Comparison of ENCODE assay signal across 12 cellular contexts in genomic region chr15:48671381-48672022, GRCh38. TPM values are rescaled to one million over a fixed set of nuclear protein-coding genes. Genes with fewer than 3 reads are reported as not detected.
DNase-seq lines count a peak whose midpoint lies in the region; ATAC-seq, FAIRE-seq and TF ChIP-seq lines count a peak whose summit lies in the region.
"Had no signal": no experiment of that assay in that cellular context is flagged by ENCODE, and none has a peak within 500 bp of the region (broad histone marks: within the 10 kb centered on the region; RNA-seq: fewer than 3 reads in every experiment).

No MANE protein-coding gene starts in this region.

- H3K27ac Mint-ChIP-seq in activated T-cell treated with anti-CD3 and anti-CD28 coated beads, Interleukin-2, amount 50 U/mL, for 72 hours = no peak overlapping the region
- H3K27ac Mint-ChIP-seq: activated naive CD4-positive, alpha-beta T cell treated with anti-CD3 and anti-CD28 coated beads, Interleukin-2, amount 50 U/mL, for 24 hours had no signal

- no peak overlapping the region for H3K4me3 Mint-ChIP-seq in activated T-cell treated with anti-CD3 and anti-CD28 coated beads, Interleukin-2, amount 50 U/mL, for 72 hours
- H3K4me3 Mint-ChIP-seq: activated naive CD4-positive, alpha-beta T cell treated with anti-CD3 and anti-CD28 coated beads, Interleukin-2, amount 50 U/mL, for 24 hours had no signal

- POLR2A ChIA-PET in HepG2 (lab: Yijun Ruan, JAX) = no interaction called here

- H3K27me3 Mint-ChIP-seq in activated T-cell treated with anti-CD3 and anti-CD28 coated beads, Interleukin-2, amount 50 U/mL, for 72 hours (ENCODE audit: low read depth) = peaks cover 5% of the 10 kb centered on the region

- no peaks in the 10 kb centered on the region for H4K20me1 ChIP-seq in HepG2 (ENCODE audit: insufficient read depth, low read length)

- CTCF ChIA-PET in HepG2 (lab: Yijun Ruan, JAX; ENCODE audit: low intra/inter-chr PET ratio, low total read pairs) = no interaction called here

- no peak for TF ChIP-seq EP300 in HepG2 (IDR thresholded peaks at IDR 0.05; ENCODE audit: low read depth in 2 of 2, low read length in 2 of 2)
- TF ChIP-seq EP300 in HepG2 (CRISPR knock-in tag; IDR thresholded peaks at IDR 0.05; ENCODE audit: borderline replicate concordance) = no peak

- H3K27ac ChIP-seq in HepG2 (ENCODE audit: extremely low read length, insufficient read depth, low read length) (no peak overlapping the region), right lobe of liver (no peak overlapping the region), aorta (ENCODE audit: low read depth in 1 of 2, low read length in 2 of 2) (no peak overlapping the region)

- H3K9me3 ChIP-seq in HepG2 (ENCODE audit: low read length) = no peaks in the 10 kb centered on the region
- no peaks in the 10 kb centered on the region for H3K9me3 ChIP-seq in right lobe of liver
- no peaks in the 10 kb centered on the region for H3K9me3 ChIP-seq in mucosa of descending colon
- H3K9me3 ChIP-seq in aorta (ENCODE audit: control insufficient read depth, low read length) = peaks cover 1% of the 10 kb centered on the region

- H3K79me2 ChIP-seq in HepG2 (ENCODE audit: insufficient read depth, low read length) = no peaks in the 10 kb centered on the region

- H3K4me3 ChIP-seq in HepG2 (replicated peaks in 1 of 3; ENCODE audit: insufficient read depth in 1 of 3, low read depth in 2 of 3, low read length in 3 of 3) = no peak overlapping the region
- H3K4me3 ChIP-seq in right lobe of liver = no peak overlapping the region
- no peak overlapping the region for H3K4me3 ChIP-seq in mucosa of descending colon
- H3K4me3 ChIP-seq in aorta (ENCODE audit: low read length in 2 of 2) = no peak overlapping the region

- H3K4me1 Mint-ChIP-seq in activated T-cell treated with anti-CD3 and anti-CD28 coated beads, Interleukin-2, amount 50 U/mL, for 72 hours (ENCODE audit: low read depth) = no peaks in the 10 kb centered on the region
- H3K4me1 Mint-ChIP-seq: activated naive CD4-positive, alpha-beta T cell treated with anti-CD3 and anti-CD28 coated beads, Interleukin-2, amount 50 U/mL, for 24 hours had no signal

- WGBS in HepG2 (ENCODE audit: low lambda C conversion rate) = 66% methylated on average over 5 of the region's 5 CpGs
- 91% methylated on average over 5 of the region's 5 CpGs for WGBS in right lobe of liver (ENCODE audit: insufficient coverage, low coverage, low lambda C conversion rate, missing lambda C conversion rate)
- 27 to 35% methylated on average over 5 of the region's 5 CpGs for WGBS in aorta, 2 donors

- no peak overlapping the region for H3K4me2 ChIP-seq in HepG2 (ENCODE audit: low read depth, low read length)

- no peaks in the 10 kb centered on the region for H3K36me3 Mint-ChIP-seq in activated T-cell treated with anti-CD3 and anti-CD28 coated beads, Interleukin-2, amount 50 U/mL, for 72 hours (ENCODE audit: insufficient read depth in 2 of 2)
- H3K36me3 Mint-ChIP-seq: activated naive CD4-positive, alpha-beta T cell treated with anti-CD3 and anti-CD28 coated beads, Interleukin-2, amount 50 U/mL, for 24 hours had no signal

- no peak overlapping the region for H2AFZ ChIP-seq in HepG2 (ENCODE audit: low read length)

- ATAC-seq in HepG2 = peak; percentile 24; the same call in 2 of the 3 replicates
- no peak for ATAC-seq in right lobe of liver
- peak; percentile 72 for ATAC-seq in esophagus mucosa
- peak; percentile 22 for ATAC-seq in mucosa of descending colon
- peak; percentile 83 for ATAC-seq in aorta (ENCODE audit: low FRiP score)
- ATAC-seq in activated T-cell treated with anti-CD3 and anti-CD28 coated beads, Interleukin-2, amount 50 U/mL, for 72 hours (replicated peaks in 1 of 2) = no peak
- ATAC-seq: left colon had no signal

- no peaks in the 10 kb centered on the region for H3K9me3 Mint-ChIP-seq in activated T-cell treated with anti-CD3 and anti-CD28 coated beads, Interleukin-2, amount 50 U/mL, for 72 hours
- H3K9me3 Mint-ChIP-seq: activated naive CD4-positive, alpha-beta T cell treated with anti-CD3 and anti-CD28 coated beads, Interleukin-2, amount 50 U/mL, for 24 hours had no signal

- TF ChIP-seq RAD21 in HepG2 (CRISPR knock-in tag; IDR thresholded peaks at IDR 0.05) = no peak

- no peak for TF ChIP-seq CTCF in HepG2 (CRISPR knock-in tag; IDR thresholded peaks at IDR 0.05)
- no peak for TF ChIP-seq CTCF in right lobe of liver (IDR thresholded peaks at IDR 0.05)
- TF ChIP-seq CTCF in mucosa of descending colon (IDR thresholded peaks at IDR 0.05) = no peak

- DNase-seq in HepG2 (ENCODE audit: low spot score) (no peak), right lobe of liver (no peak), mucosa of descending colon (no peak), aorta (peak; percentile 76 to 77), DMS114 treated with DMSO at 0.1 percent for 48 hours (lab: John Stamatoyannopoulos, UW; ENCODE audit: unreplicated experiment) (no peak)
- no peak for DNase-seq in activated effector memory CD4-positive, alpha-beta T cell treated with anti-CD3 and anti-CD28 coated beads, Interleukin-2, amount 50 U/mL, for 16 hours
- DNase-seq in activated T-cell treated with anti-CD3 and anti-CD28 coated beads, Interleukin-2, amount 50 U/mL, for 72 hours = no peak
- DNase-seq: posterior cingulate gyrus had no signal

- BruUV-seq in HepG2 (replicated peaks; lab: Mats Ljungman, UMichigan) = no TSS peak

- TF ChIP-seq POLR2A in HepG2 (IDR thresholded peaks at IDR 0.05; ENCODE audit: insufficient read depth in 1 of 2, low read depth in 2 of 2, low read length in 2 of 2) (no peak), right lobe of liver (IDR thresholded peaks at IDR 0.05) (no peak)

- H3K4me1 ChIP-seq in HepG2 (ENCODE audit: insufficient read depth, low read length) = no peaks in the 10 kb centered on the region
- no peaks in the 10 kb centered on the region for H3K4me1 ChIP-seq in right lobe of liver
- H3K4me1 ChIP-seq in mucosa of descending colon (ENCODE audit: low read depth) = no peaks in the 10 kb centered on the region
- H3K4me1 ChIP-seq in aorta (ENCODE audit: control insufficient read depth in 1 of 2, insufficient read depth in 2 of 2, low read length in 2 of 2) = no peaks in the 10 kb centered on the region

- no peaks in the 10 kb centered on the region for H3K36me3 ChIP-seq in HepG2 (replicated peaks in 1 of 2; ENCODE audit: control insufficient read depth in 1 of 2, insufficient read depth in 2 of 2, low read length in 2 of 2)
- no peaks in the 10 kb centered on the region for H3K36me3 ChIP-seq in right lobe of liver
- H3K36me3 ChIP-seq in mucosa of descending colon (ENCODE audit: low read depth) = no peaks in the 10 kb centered on the region
- H3K36me3 ChIP-seq in aorta (ENCODE audit: control insufficient read depth in 1 of 2, insufficient read depth in 2 of 2, low read length in 1 of 2) = no peaks in the 10 kb centered on the region

- in situ Hi-C loops in HepG2 (cut with HindIII; ENCODE audit: extremely low pct_ligation_motif_present, low pct_unique_long_range_greater_than_20kb) = no loop called here

- no peaks in the 10 kb centered on the region; a peak in 1 of 5 replicates for H3K27me3 ChIP-seq in HepG2 (ENCODE audit: control insufficient read depth in 1 of 2, insufficient read depth in 2 of 2, low read length in 2 of 2)
- no peaks in the 10 kb centered on the region for H3K27me3 ChIP-seq in right lobe of liver
- H3K27me3 ChIP-seq in aorta (ENCODE audit: control insufficient read depth in 1 of 2, insufficient read depth in 2 of 2, low read length in 1 of 2) = no peaks in the 10 kb centered on the region

- H3K9ac ChIP-seq in HepG2 (ENCODE audit: insufficient read depth, low read depth, low read length) = no peak overlapping the region

- FAIRE-seq in HepG2 (lab: Jason Lieb, UNC) = no peak
- FAIRE-seq: A204.1 had no signal

- intact Hi-C loops in HepG2 (cut with micrococcal nuclease; ENCODE audit: unreplicated experiment) (no loop called here), right lobe of liver (cut with DNase I) (no loop called here), mucosa of descending colon (cut with DNase I, micrococcal nuclease) (no loop called here), aorta (cut with DNase I) (no loop called here)

TF ChIP-seq in HepG2, 621 proteins besides CTCF, POLR2A, EP300 and RAD21:
- TF ChIP-seq NONO (IDR thresholded peaks at IDR 0.05) (no peak), NONO (CRISPR knock-in tag; conservative IDR thresholded peaks at IDR 0.05) (no peak), ZNF740 (CRISPR knock-in tag; IDR thresholded peaks at IDR 0.05) (no peak)

RNA-seq across cellular contexts. Expression of gene FBN1, which starts 26.0 kb away (rescaled TPM):
- total RNA-seq in HepG2 (2016; rRNA removed; fragmentation: Illumina TruSeq; extraction: Trizol) (1.7 and 3.0 TPM in 2 replicates), right lobe of liver (10 to 100 TPM in 2 of 6 experiments, 1 to 10 TPM in 4; 1.7 to 12.0 (median 8.7) TPM), esophagus mucosa (6.9 TPM), mucosa of descending colon (10 to 100 TPM in 2 of 3 donors, 1 to 10 TPM in 1; 9.3 to 47.9 (median 35.9) TPM), aorta (100 to 1,000 TPM; 167 to 529 TPM)
- total RNA-seq in HepG2 (2016; cell fraction: cytosol; rRNA removed; fragmentation: Illumina TruSeq; extraction: Trizol; ENCODE audit: low read depth) = 0.26 and 0.71 TPM in 2 replicates
- total RNA-seq in HepG2 (2016; cell fraction: insoluble cytoplasmic fraction; rRNA removed; fragmentation: Illumina TruSeq; extraction: Trizol) = 2.3 and 2.8 TPM in 2 replicates
- 0.83 and 1.2 TPM in 2 replicates for total RNA-seq in HepG2 (2016; cell fraction: membrane; rRNA removed; fragmentation: Illumina TruSeq; extraction: Trizol)
- 5.1 and 6.3 TPM in 2 replicates for total RNA-seq in HepG2 (2016; cell fraction: nucleus; rRNA removed; fragmentation: Illumina TruSeq; extraction: Trizol)
- polyA plus RNA-seq in HepG2 (2011; rRNA removed) (0.81 and 1.5 TPM in 2 replicates), aorta (100 to 1,000 TPM in 1 of 2 donors, 10 to 100 TPM in 1; 24.7 to 115 TPM)
- 0.67 and 0.86 TPM in 2 replicates for polyA plus RNA-seq in HepG2 (2011; cell fraction: cytosol; rRNA removed)
- 1.1 and 1.4 TPM in 2 replicates for polyA plus RNA-seq in HepG2 (2011; cell fraction: nucleus; rRNA removed)
- polyA plus RNA-seq in HepG2 (2012) = 0.33 and 0.64 TPM in 2 replicates
- 0.17 and 0.28 TPM in 2 replicates for polyA plus RNA-seq in HepG2 (2016; cell fraction: cytosol; fragmentation: Illumina TruSeq; extraction: Trizol; ENCODE audit: low read depth)
- 1.3 and 1.5 TPM in 2 replicates for polyA plus RNA-seq in HepG2 (2016; cell fraction: insoluble cytoplasmic fraction; fragmentation: Illumina TruSeq; extraction: Trizol; ENCODE audit: low read depth)
- 0.23 and 0.33 TPM in 2 replicates for polyA plus RNA-seq in HepG2 (2016; cell fraction: membrane; fragmentation: Illumina TruSeq; extraction: Trizol; ENCODE audit: low read depth)
- polyA plus RNA-seq in HepG2 (2016; cell fraction: nucleus; fragmentation: Illumina TruSeq; extraction: Trizol; ENCODE audit: insufficient read depth, low read depth) = 3.5 and 5.2 TPM in 2 replicates
- 3.2 and 11.1 TPM in 2 replicates for polyA minus RNA-seq in HepG2 (2011; rRNA and poly(A)+ RNA removed; ENCODE audit: low replicate concordance)
- 1.7 and 2.0 TPM in 2 replicates for polyA minus RNA-seq in HepG2 (2011; cell fraction: cytosol; rRNA and poly(A)+ RNA removed)
- 3.5 and 4.2 TPM in 2 replicates for polyA minus RNA-seq in HepG2 (2011; cell fraction: nucleus; rRNA and poly(A)+ RNA removed)
- total RNA-seq in activated T-cell treated with anti-CD3 and anti-CD28 coated beads, Interleukin-2, amount 50 U/mL, for 72 hours = under 1 TPM; 0.50 to 0.79 TPM

Comparison
In these comparisons a context has a peak if more than half of its experiments do, and no peak if none do; other contexts are left out.
1. ATAC-seq: peak in HepG2 (single experiment), esophagus mucosa (single experiment), mucosa of descending colon (single experiment) and aorta (single experiment); none in right lobe of liver (0 of 4) and activated T-cell treated with anti-CD3 and anti-CD28 coated beads, Interleukin-2, amount 50 U/mL, for 72 hours (0 of 2).
2. DNase-seq: peak in aorta (2 of 2); none in HepG2 (single experiment), right lobe of liver (0 of 3), mucosa of descending colon (0 of 3), DMS114 treated with DMSO at 0.1 percent for 48 hours (single experiment), activated effector memory CD4-positive, alpha-beta T cell treated with anti-CD3 and anti-CD28 coated beads, Interleukin-2, amount 50 U/mL, for 16 hours (single experiment) and activated T-cell treated with anti-CD3 and anti-CD28 coated beads, Interleukin-2, amount 50 U/mL, for 72 hours (0 of 2).